14 cellular contexts compared by ENCODE assay signal in genomic region chr7:1058821-1059199, GRCh38. TPM values are rescaled to one million over a fixed set of nuclear protein-coding genes. Genes with fewer than 3 reads are reported as not detected.
A peak's percentile ranks its signal among the peaks of the same experiment; 100 is the strongest.
DNase-seq lines count a peak whose midpoint lies in the region; TF ChIP-seq lines count a peak whose summit lies in the region.
"Had no signal": no experiment of that assay in that cellular context is flagged by ENCODE, and none has a peak within 500 bp of the region (broad histone marks: within the 10 kb centered on the region; RNA-seq: fewer than 3 reads in every experiment).

No MANE protein-coding gene starts in this region.

- peaks cover 53% of the 10 kb centered on the region for H3K79me2 ChIP-seq in DOHH2 (ENCODE audit: control insufficient read depth, low read length)

- TF ChIP-seq POLR2A in Peyer's patch (IDR thresholded peaks at IDR 0.05) (no peak), erythroblast (IDR thresholded peaks at IDR 0.05; ENCODE audit: low read length) (no peak)

- H3K27me3 ChIP-seq in DOHH2 (ENCODE audit: control insufficient read depth, low read length) (no peaks in the 10 kb centered on the region), Peyer's patch (no peaks in the 10 kb centered on the region)

- peak overlapping the region; percentile 17 for H3K4me3 ChIP-seq in DOHH2 (ENCODE audit: low read length)
- H3K4me3 ChIP-seq in Peyer's patch, result no peak overlapping the region

- H3K36me3 ChIP-seq in DOHH2 (ENCODE audit: control insufficient read depth, low read length) (peaks cover 19% of the 10 kb centered on the region), Peyer's patch (peaks cover 0 to 7% (median 0%) of the 10 kb centered on the region in 3 donors)

- no peaks in the 10 kb centered on the region for H3K9me3 ChIP-seq in DOHH2 (ENCODE audit: control insufficient read depth, insufficient read depth, low read length)
- no peaks in the 10 kb centered on the region for H3K9me3 ChIP-seq in Peyer's patch

- H3K27ac ChIP-seq in DOHH2 (ENCODE audit: low read depth, low read length) (peak overlapping the region; percentile 73), Peyer's patch (peak overlapping the region in 3 of 4 donors; percentile 3 to 56 (median 42))

- no peaks in the 10 kb centered on the region for H3K9me2 ChIP-seq in DOHH2 (replicated peaks; ENCODE audit: control insufficient read depth, low read length)

- peaks cover 96% of the 10 kb centered on the region for H3K4me1 ChIP-seq in DOHH2 (ENCODE audit: control insufficient read depth, low read length)
- peaks cover 0 to 31% (median 8%) of the 10 kb centered on the region in 4 donors for H3K4me1 ChIP-seq in Peyer's patch

- peak overlapping the region; percentile 43 for H3K4me2 ChIP-seq in DOHH2 (ENCODE audit: low read length)

- peaks cover 18% of the 10 kb centered on the region for H3F3A ChIP-seq in DOHH2 (ENCODE audit: control insufficient read depth, insufficient read depth)

- no peak for DNase-seq in Peyer's patch
- peak; percentile 27 to 38 for DNase-seq in erythroblast (lab: John Stamatoyannopoulos, UW)
- peak; percentile 38 for DNase-seq in retina
- DNase-seq in NCI-H1436 (lab: John Stamatoyannopoulos, UW), result no peak
- DNase-seq in NCI-H1417 treated with DMSO at 0.1 percent for 48 hours (lab: John Stamatoyannopoulos, UW), result no peak
- DNase-seq in GM10266 (ENCODE audit: extremely low spot score), result no peak
- no peak for DNase-seq in NCI-H510A (lab: John Stamatoyannopoulos, UW)
- DNase-seq: activated CD4-positive, alpha-beta T cell treated with anti-CD3 and anti-CD28 coated beads, Interleukin-2, amount 10 ng/mL, durations not matched to agents 24 days and 14 days; EL; foreskin melanocyte; PC-3; stimulated activated naive CD4-positive, alpha-beta T cell treated with Interleukin-2 at 50 U/mL for 16 hours had no signal

- TF ChIP-seq CTCF in DOHH2 (IDR thresholded peaks at IDR 0.05; ENCODE audit: low read depth, low read length, poor library complexity, severe bottlenecking) (no peak), Peyer's patch (IDR thresholded peaks at IDR 0.05) (no peak), GM10266 (IDR thresholded peaks at IDR 0.05; ENCODE audit: control insufficient read depth, insufficient read depth, low read depth, missing control alignments) (no peak)

- H4K20me1 ChIP-seq in DOHH2 (ENCODE audit: control insufficient read depth, insufficient read depth, low read depth, low read length), result no peaks in the 10 kb centered on the region; the same call in 1 of the 2 replicates

RNA-seq across cellular contexts. Expression of gene GPR146, which starts 14.5 kb away (rescaled TPM):
- total RNA-seq in Peyer's patch, result 10 to 100 TPM in 1 of 4 donors, 1 to 10 TPM in 3; 1.4 to 13.2 (median 4.4) TPM

RNA-seq across cellular contexts. Expression of gene GPER1, which starts 29.1 kb away (rescaled TPM):
- total RNA-seq in Peyer's patch, result 1 to 10 TPM in 3 of 4 donors, under 1 TPM in 1; 0.53 to 8.3 (median 2.1) TPM
- total RNA-seq: activated CD4-positive, alpha-beta T cell treated with anti-CD3 and anti-CD28 coated beads, Interleukin-2, amount 10 ng/mL, durations not matched to agents 24 days and 14 days; H9 had no signal

Comparison
In these comparisons a context has a peak if more than half of its experiments do, and no peak if none do; other contexts are left out.
1. DNase-seq: peak in erythroblast (2 of 2) and retina (single experiment); none in Peyer's patch (0 of 3), NCI-H1436 (single experiment), NCI-H1417 treated with DMSO at 0.1 percent for 48 hours (single experiment), GM10266 (single experiment) and NCI-H510A (single experiment).